ENCODE assay signal across 13 cellular contexts in genomic region chr1:243507001-243507671, GRCh38.
A peak's percentile ranks its signal among the peaks of the same experiment; 100 is the strongest.
DNase-seq lines count a peak whose midpoint lies in the region; ATAC-seq and TF ChIP-seq lines count a peak whose summit lies in the region.
"Had no signal": no experiment of that assay in that cellular context is flagged by ENCODE, and none has a peak within 500 bp of the region (broad histone marks: within the 10 kb centered on the region; RNA-seq: fewer than 3 reads in every experiment).

No MANE protein-coding gene starts in this region.

- peak overlapping the region; percentile 87 for H3K27ac ChIP-seq in KOPT-K1 (ENCODE audit: low read depth, low read length, poor library complexity, severe bottlenecking)
- H3K27ac ChIP-seq: thoracic aorta had no signal

- no peaks in the 10 kb centered on the region for H3K9me3 Mint-ChIP-seq in central memory CD8-positive, alpha-beta T cell
- H3K9me3 Mint-ChIP-seq in natural killer cell: no peaks in the 10 kb centered on the region

- no peak overlapping the region for H3K4me3 Mint-ChIP-seq in central memory CD8-positive, alpha-beta T cell
- peak overlapping the region; percentile 83 for H3K4me3 Mint-ChIP-seq in natural killer cell

- no peak for TF ChIP-seq CTCF in natural killer cell (IDR thresholded peaks at IDR 0.05)

- no peak for ATAC-seq in central memory CD8-positive, alpha-beta T cell (replicated peaks; ENCODE audit: extremely low read depth, poor library complexity, severe bottlenecking)
- ATAC-seq in natural killer cell: peak in 2 of 3 donors; percentile 41 to 44
- no peak for ATAC-seq in HG02571 (IDR thresholded peaks at IDR 0.05; ENCODE audit: unreplicated experiment)
- ATAC-seq in GM18867 (IDR thresholded peaks at IDR 0.05; ENCODE audit: unreplicated experiment): no peak

- no peaks in the 10 kb centered on the region for H3K9me3 ChIP-seq in KOPT-K1 (ENCODE audit: insufficient read depth, low read length, poor library complexity, severe bottlenecking)
- H3K9me3 ChIP-seq: SK-N-SH, thoracic aorta had no signal

- H3K36me3 Mint-ChIP-seq in central memory CD8-positive, alpha-beta T cell (ENCODE audit: insufficient read depth): peaks cover 22% of the 10 kb centered on the region
- peaks cover 36% of the 10 kb centered on the region for H3K36me3 Mint-ChIP-seq in natural killer cell

- peaks cover 25% of the 10 kb centered on the region for H3K36me3 ChIP-seq in KOPT-K1 (ENCODE audit: insufficient read depth, low read length)

- DNase-seq in COR-L47 (lab: John Stamatoyannopoulos, UW) (peak; percentile 14), natural killer cell (no peak), NCI-H1092 (lab: John Stamatoyannopoulos, UW) (no peak)
- DNase-seq in central memory CD8-positive, alpha-beta T cell (ENCODE audit: low spot score in 2 of 2): no peak
- DNase-seq: activated CD4-positive, alpha-beta T cell treated with anti-CD3 and anti-CD28 coated beads for 1 hour; activated T-cell treated with anti-CD3 and anti-CD28 coated beads, Interleukin-2, amount 50 U/mL, for 48 hours; kidney glomerular epithelial cell; NCI-H2107; SK-N-SH had no signal

- peaks cover 35% of the 10 kb centered on the region for H3K4me1 Mint-ChIP-seq in central memory CD8-positive, alpha-beta T cell
- peaks cover 57 to 68% of the 10 kb centered on the region in 2 donors for H3K4me1 Mint-ChIP-seq in natural killer cell

- intact Hi-C loops in natural killer cell (cut with micrococcal nuclease): loop anchor here (5.0 kb wide), 1 partner anchor 810 kb away; no protein-coding TSS in a partner anchor

- H3K27me3 Mint-ChIP-seq in central memory CD8-positive, alpha-beta T cell: no peaks in the 10 kb centered on the region
- no peaks in the 10 kb centered on the region for H3K27me3 Mint-ChIP-seq in natural killer cell (ENCODE audit: low read depth in 2 of 2)

- peak overlapping the region; percentile 65 for H3K27ac Mint-ChIP-seq in central memory CD8-positive, alpha-beta T cell (ENCODE audit: low read depth)
- peak overlapping the region; percentile 86 to 90 for H3K27ac Mint-ChIP-seq in natural killer cell

Comparison
In these comparisons a context has a peak if more than half of its experiments do, and no peak if none do; other contexts are left out.
1. ATAC-seq: peak in natural killer cell (2 of 3); none in central memory CD8-positive, alpha-beta T cell (single experiment), HG02571 (single experiment) and GM18867 (single experiment).